ENCODE assay signal across 15 cellular contexts in the genomic region with DNA sequence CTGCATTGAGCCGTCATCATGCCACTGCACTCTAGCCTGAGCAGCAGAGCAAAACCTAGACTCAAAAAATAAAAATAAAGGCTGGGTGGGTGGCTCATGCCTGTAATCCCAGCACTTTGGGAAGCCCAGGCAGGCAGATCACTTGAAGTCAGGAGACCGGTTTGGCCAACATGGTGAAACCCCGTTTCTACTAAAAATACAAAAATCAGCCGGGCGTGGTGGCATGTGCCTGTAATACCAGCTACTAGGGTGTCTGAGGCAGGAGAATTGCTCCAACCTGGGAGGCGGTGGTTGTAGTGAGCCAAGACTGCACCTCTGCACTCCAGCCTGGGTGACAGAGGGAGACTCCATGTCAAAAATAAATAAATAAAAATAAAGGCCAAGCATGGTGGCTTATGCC. TPM values are rescaled to one million over a fixed set of nuclear protein-coding genes. Genes with fewer than 3 reads are reported as not detected.
A peak's percentile ranks its signal among the peaks of the same experiment; 100 is the strongest.
DNase-seq lines count a peak whose midpoint lies in the region; ATAC-seq and TF ChIP-seq lines count a peak whose summit lies in the region.
"Not testable (repeated sequence)": the region's sequence is repeated elsewhere in the genome, so short reads cannot be mapped to it uniquely, and the experiment has no call there.
"Had no signal": no experiment of that assay in that cellular context is flagged by ENCODE, and none has a peak within 500 bp of the region (broad histone marks: within the 10 kb centered on the region; RNA-seq: fewer than 3 reads in every experiment).

No MANE protein-coding gene starts in this region.

- H3K27ac ChIP-seq in PC-3 (ENCODE audit: low read length); mucosa of rectum (ENCODE audit: low read depth in 2 of 2, low read length in 2 of 2): not testable (repeated sequence)
- H3K27ac ChIP-seq in cardiac muscle cell (peak overlapping the region; percentile 68), psoas muscle (peak overlapping the region; percentile 83)

- H3F3A ChIP-seq in PC-3 (ENCODE audit: low read length, unreplicated experiment), result not testable (repeated sequence)

- H3K79me2 ChIP-seq in PC-3 (ENCODE audit: low read length), result peaks cover 45% of the 10 kb centered on the region

- not testable (repeated sequence) for H3K9me3 Mint-ChIP-seq in Calu3 (ENCODE audit: low read depth, unreplicated experiment); activated CD8-positive, alpha-beta T cell treated with anti-CD3 and anti-CD28 coated beads, Interleukin-2, amount 10 ng/mL, durations not matched to agents 7 days and 5 days (ENCODE audit: insufficient read depth); brain; type B pancreatic cell

- TF ChIP-seq CTCF in Calu3 (IDR thresholded peaks at IDR 0.05; ENCODE audit: unreplicated experiment); PC-3 (conservative IDR thresholded peaks at IDR 0.05; ENCODE audit: low read depth, low read length); brain (conservative IDR thresholded peaks at IDR 0.05); cardiac muscle cell (IDR thresholded peaks at IDR 0.05; ENCODE audit: low read depth, low read length); psoas muscle (IDR thresholded peaks at IDR 0.05); type B pancreatic cell (conservative IDR thresholded peaks at IDR 0.05): not testable (repeated sequence)

- WGBS in psoas muscle, 3 donors, result 64 to 84% (median 74%) methylated on average over 6 of the region's 6 CpGs

- H3K4me2 ChIP-seq in PC-3 (ENCODE audit: low read length), result peak overlapping the region; percentile 90

- peaks cover 46% of the 10 kb centered on the region for H3K36me3 Mint-ChIP-seq in Calu3 (ENCODE audit: insufficient read depth, unreplicated experiment)
- not testable (repeated sequence) for H3K36me3 Mint-ChIP-seq in activated CD8-positive, alpha-beta T cell treated with anti-CD3 and anti-CD28 coated beads, Interleukin-2, amount 10 ng/mL, durations not matched to agents 7 days and 5 days (ENCODE audit: low read depth); brain; type B pancreatic cell

- H3K4me3 Mint-ChIP-seq in Calu3 (ENCODE audit: low read depth, unreplicated experiment), result peak overlapping the region; percentile 87
- H3K4me3 Mint-ChIP-seq in activated CD8-positive, alpha-beta T cell treated with anti-CD3 and anti-CD28 coated beads, Interleukin-2, amount 10 ng/mL, durations not matched to agents 7 days and 5 days, result not testable (repeated sequence)
- H3K4me3 Mint-ChIP-seq in brain, result peak overlapping the region in 3 of 5 experiments; percentile 83 to 93 (median 84)
- H3K4me3 Mint-ChIP-seq in type B pancreatic cell, result peak overlapping the region; percentile 91

- not testable (repeated sequence) for H3K27me3 ChIP-seq in PC-3 (ENCODE audit: low read length); cardiac muscle cell; mucosa of rectum (ENCODE audit: control insufficient read depth in 2 of 2, insufficient read depth in 2 of 2, low read length in 2 of 2); psoas muscle (ENCODE audit: insufficient read depth in 3 of 3, low read length in 2 of 3)

- H3K27me3 Mint-ChIP-seq in Calu3 (ENCODE audit: unreplicated experiment); activated CD8-positive, alpha-beta T cell treated with anti-CD3 and anti-CD28 coated beads, Interleukin-2, amount 10 ng/mL, durations not matched to agents 7 days and 5 days (ENCODE audit: low read depth); brain; type B pancreatic cell: not testable (repeated sequence)

- H3K4me3 ChIP-seq in PC-3 (ENCODE audit: low read length) (peak overlapping the region; percentile 83; the same call in 1 of the 2 replicates), cardiac muscle cell (peak overlapping the region; percentile 56), mucosa of rectum (ENCODE audit: low read length in 2 of 2) (peak overlapping the region; percentile 33 to 88)
- H3K4me3 ChIP-seq in psoas muscle, result not testable (repeated sequence)

- not testable (repeated sequence) for H3K9me3 ChIP-seq in PC-3 (ENCODE audit: low read length); cardiac muscle cell (ENCODE audit: low read depth); mucosa of rectum (ENCODE audit: control insufficient read depth in 2 of 2, low read length in 2 of 2); psoas muscle

- not testable (repeated sequence) for H4K20me1 ChIP-seq in PC-3 (ENCODE audit: low read length)

- not testable (repeated sequence) for H3K9me2 ChIP-seq in PC-3 (replicated peaks; ENCODE audit: low read length)

- not testable (repeated sequence) for DNase-seq in Calu3; PC-3; activated CD8-positive, alpha-beta T cell treated with anti-CD3 and anti-CD28 coated beads, Interleukin-2, amount 10 ng/mL, durations not matched to agents 7 days and 5 days; cardiac muscle cell (ENCODE audit: low read depth in 1 of 2, low spot score in 1 of 2); psoas muscle; type B pancreatic cell (ENCODE audit: extremely low spot score, unreplicated experiment)

- H3K27ac Mint-ChIP-seq in Calu3 (ENCODE audit: unreplicated experiment), result not testable (repeated sequence)
- peak overlapping the region; percentile 30 for H3K27ac Mint-ChIP-seq in activated CD8-positive, alpha-beta T cell treated with anti-CD3 and anti-CD28 coated beads, Interleukin-2, amount 10 ng/mL, durations not matched to agents 7 days and 5 days
- peak overlapping the region in 3 of 5 experiments; percentile 85 to 90 (median 85) for H3K27ac Mint-ChIP-seq in brain
- H3K27ac Mint-ChIP-seq in type B pancreatic cell, result peak overlapping the region; percentile 95

- not testable (repeated sequence) for H3K36me3 ChIP-seq in PC-3 (ENCODE audit: low read depth, low read length); cardiac muscle cell; psoas muscle (ENCODE audit: insufficient read depth in 1 of 2, low read depth in 1 of 2)
- H3K36me3 ChIP-seq in mucosa of rectum (ENCODE audit: control insufficient read depth in 2 of 2, insufficient read depth in 2 of 2, low read length in 2 of 2), result peaks cover 2 to 13% of the 10 kb centered on the region in 2 donors

- intact Hi-C loops in Calu3 (cut with micrococcal nuclease; ENCODE audit: unreplicated experiment); PC-3 (cut with micrococcal nuclease): not testable (repeated sequence)
- intact Hi-C loops in psoas muscle (cut with DNase I), result loop anchor here in 1 of 2 donors (5.0 kb wide), 1 partner anchor 44 kb away; no protein-coding TSS in a partner anchor

- not testable (repeated sequence) for H2AFZ ChIP-seq in PC-3 (ENCODE audit: low read length)

- H3K4me1 Mint-ChIP-seq in Calu3 (ENCODE audit: low read depth, unreplicated experiment) (peaks cover 59% of the 10 kb centered on the region), brain (peaks cover 49% of the 10 kb centered on the region), type B pancreatic cell (ENCODE audit: unreplicated experiment) (peaks cover 48% of the 10 kb centered on the region)
- peaks cover 29% of the 10 kb centered on the region for H3K4me1 Mint-ChIP-seq in activated CD8-positive, alpha-beta T cell treated with anti-CD3 and anti-CD28 coated beads, Interleukin-2, amount 10 ng/mL, durations not matched to agents 7 days and 5 days (ENCODE audit: low read depth)

- not testable (repeated sequence) for BruUV-seq in Calu3 (replicated peaks; lab: Mats Ljungman, UMichigan); PC-3 (replicated peaks; lab: Mats Ljungman, UMichigan)

- CTCF ChIA-PET in Calu3 (lab: Charles Lee); PC-3 (lab: Charles Lee): not testable (repeated sequence)
- CTCF ChIA-PET in activated CD8-positive, alpha-beta T cell treated with anti-CD3 and anti-CD28 coated beads, Interleukin-2, amount 10 ng/mL, durations not matched to agents 7 days and 5 days (lab: Charles Lee), result interaction anchor here (0.9 to 4.5 kb wide), 3 partner anchors 9 to 51 kb away, joined by 4 to 44 read pairs (median 11); a partner anchor contains a TSS

- not testable (repeated sequence) for H3K9ac ChIP-seq in PC-3 (ENCODE audit: low read length)
- H3K9ac ChIP-seq in mucosa of rectum (ENCODE audit: low read depth in 1 of 2, low read length in 2 of 2), result peak overlapping the region in 1 of 2 donors; percentile 21

- ATAC-seq in PC-3; activated CD8-positive, alpha-beta T cell treated with anti-CD3 and anti-CD28 coated beads, Interleukin-2, amount 10 ng/mL, durations not matched to agents 7 days and 5 days; psoas muscle: not testable (repeated sequence)

- H3K4me1 ChIP-seq in PC-3 (ENCODE audit: insufficient read depth, low read length), result peaks cover 48% of the 10 kb centered on the region
- H3K4me1 ChIP-seq in cardiac muscle cell (ENCODE audit: low read depth), result peaks cover 34% of the 10 kb centered on the region
- peaks cover 26 to 40% of the 10 kb centered on the region in 2 donors for H3K4me1 ChIP-seq in mucosa of rectum (ENCODE audit: control insufficient read depth in 2 of 2, insufficient read depth in 2 of 2, low read length in 2 of 2)
- H3K4me1 ChIP-seq in psoas muscle, result peaks cover 47% of the 10 kb centered on the region

- POLR2A ChIA-PET in PC-3 (lab: Charles Lee; ENCODE audit: unreplicated experiment); activated CD8-positive, alpha-beta T cell treated with anti-CD3 and anti-CD28 coated beads, Interleukin-2, amount 10 ng/mL, durations not matched to agents 7 days and 5 days (lab: Charles Lee): not testable (repeated sequence)

RNA-seq across cellular contexts. Expression of a gene that starts 2.1 kb away (rescaled TPM):
- 148 and 156 TPM in 2 replicates for total RNA-seq in Calu3 (2022)
- total RNA-seq in PC-3 (2014; rRNA removed), result 69.3 and 72.7 TPM in 2 replicates
- total RNA-seq in activated CD8-positive, alpha-beta T cell treated with anti-CD3 and anti-CD28 coated beads, Interleukin-2, amount 10 ng/mL, durations not matched to agents 7 days and 5 days, result 10 to 100 TPM; 33.1 to 33.4 TPM
- 7.9 TPM for polyA plus RNA-seq in brain (ENCODE audit: insufficient read depth, low read depth, low replicate concordance)
- total RNA-seq in cardiac muscle cell, result 116 and 177 TPM in 2 replicates
- 73.3 and 96.6 TPM in 2 replicates for polyA plus RNA-seq in cardiac muscle cell
- total RNA-seq in psoas muscle, result 10 to 100 TPM; 14.4 to 72.3 (median 44.7) TPM
- 10 to 100 TPM; 17.0 to 69.7 (median 19.6) TPM for polyA plus RNA-seq in psoas muscle
- 57.3 and 75.0 TPM in 2 replicates for total RNA-seq in type B pancreatic cell (ENCODE audit: low replicate concordance)

RNA-seq across cellular contexts. Expression of a gene that starts 30.8 kb away (rescaled TPM):
- total RNA-seq in Calu3 (2022) (205 and 212 TPM in 2 replicates), PC-3 (2014; rRNA removed) (324 and 427 TPM in 2 replicates), cardiac muscle cell (60.3 and 66.7 TPM in 2 replicates), psoas muscle (10 to 100 TPM; 15.9 to 53.9 (median 44.7) TPM), type B pancreatic cell (ENCODE audit: low replicate concordance) (75.3 and 104 TPM in 2 replicates)
- total RNA-seq in activated CD8-positive, alpha-beta T cell treated with anti-CD3 and anti-CD28 coated beads, Interleukin-2, amount 10 ng/mL, durations not matched to agents 7 days and 5 days, result 10 to 100 TPM; 77.7 to 77.9 TPM
- polyA plus RNA-seq in brain (ENCODE audit: insufficient read depth, low read depth, low replicate concordance) (78.7 TPM), cardiac muscle cell (47.0 and 58.9 TPM in 2 replicates), psoas muscle (100 to 1,000 TPM in 1 of 3 donors, 10 to 100 TPM in 2; 40.8 to 122 (median 90.2) TPM)

RNA-seq across cellular contexts. Expression of a gene that starts 40.6 kb away (rescaled TPM):
- total RNA-seq in Calu3 (2022) (not detected in 2 replicates), PC-3 (2014; rRNA removed) (not detected in 2 replicates), cardiac muscle cell (0.11 TPM in 1 of 2 replicates, not detected in the other), psoas muscle (under 1 TPM in 3 of 4 donors, not detected in 1; 0.32 to 0.76 (median 0.44) TPM), type B pancreatic cell (ENCODE audit: low replicate concordance) (not detected in 2 replicates)
- not detected for total RNA-seq in activated CD8-positive, alpha-beta T cell treated with anti-CD3 and anti-CD28 coated beads, Interleukin-2, amount 10 ng/mL, durations not matched to agents 7 days and 5 days
- polyA plus RNA-seq in brain (ENCODE audit: insufficient read depth, low read depth, low replicate concordance) (2.7 TPM), cardiac muscle cell (2.5 and 3.9 TPM in 2 replicates), psoas muscle (under 1 TPM in 2 of 3 donors, not detected in 1; 0.09 to 0.42 TPM)
- total RNA-seq: cerebellum, fibroblast of lung, G401, H4, IMR-90, myocyte, occipital lobe had no signal
- polyA plus RNA-seq: fibroblast of lung had no signal

RNA-seq across cellular contexts. Expression of a gene that starts 50.5 kb away (rescaled TPM):
- 42.6 and 51.1 TPM in 2 replicates for total RNA-seq in Calu3 (2022)
- 37.7 and 46.7 TPM in 2 replicates for total RNA-seq in PC-3 (2014; rRNA removed)
- 10 to 100 TPM; 26.6 to 28.4 TPM for total RNA-seq in activated CD8-positive, alpha-beta T cell treated with anti-CD3 and anti-CD28 coated beads, Interleukin-2, amount 10 ng/mL, durations not matched to agents 7 days and 5 days
- polyA plus RNA-seq in brain (ENCODE audit: insufficient read depth, low read depth, low replicate concordance), result 17.8 TPM
- 24.1 and 35.8 TPM in 2 replicates for total RNA-seq in cardiac muscle cell
- polyA plus RNA-seq in cardiac muscle cell, result 39.7 and 55.4 TPM in 2 replicates
- total RNA-seq in psoas muscle, result 10 to 100 TPM; 44.1 to 60.4 (median 50.0) TPM
- polyA plus RNA-seq in psoas muscle, result 10 to 100 TPM; 34.3 to 63.2 (median 52.4) TPM
- 26.6 and 40.7 TPM in 2 replicates for total RNA-seq in type B pancreatic cell (ENCODE audit: low replicate concordance)

RNA-seq across cellular contexts. Expression of a gene that starts 55.1 kb away (rescaled TPM):
- total RNA-seq in Calu3 (2022), result 32.6 and 33.5 TPM in 2 replicates
- 20.0 and 28.0 TPM in 2 replicates for total RNA-seq in PC-3 (2014; rRNA removed)
- total RNA-seq in activated CD8-positive, alpha-beta T cell treated with anti-CD3 and anti-CD28 coated beads, Interleukin-2, amount 10 ng/mL, durations not matched to agents 7 days and 5 days, result 10 to 100 TPM; 23.5 to 27.8 TPM
- polyA plus RNA-seq in brain (ENCODE audit: insufficient read depth, low read depth, low replicate concordance), result 6.0 TPM
- 7.9 and 13.4 TPM in 2 replicates for total RNA-seq in cardiac muscle cell
- 5.2 and 30.7 TPM in 2 replicates for polyA plus RNA-seq in cardiac muscle cell
- total RNA-seq in psoas muscle, result under 1 TPM in 2 of 4 donors, not detected in 2; 0.15 to 0.32 TPM
- under 1 TPM; 0.06 to 0.39 (median 0.29) TPM for polyA plus RNA-seq in psoas muscle
- 6.2 and 18.7 TPM in 2 replicates for total RNA-seq in type B pancreatic cell (ENCODE audit: low replicate concordance)
